25 cellular contexts compared by ENCODE assay signal in the genomic region with DNA sequence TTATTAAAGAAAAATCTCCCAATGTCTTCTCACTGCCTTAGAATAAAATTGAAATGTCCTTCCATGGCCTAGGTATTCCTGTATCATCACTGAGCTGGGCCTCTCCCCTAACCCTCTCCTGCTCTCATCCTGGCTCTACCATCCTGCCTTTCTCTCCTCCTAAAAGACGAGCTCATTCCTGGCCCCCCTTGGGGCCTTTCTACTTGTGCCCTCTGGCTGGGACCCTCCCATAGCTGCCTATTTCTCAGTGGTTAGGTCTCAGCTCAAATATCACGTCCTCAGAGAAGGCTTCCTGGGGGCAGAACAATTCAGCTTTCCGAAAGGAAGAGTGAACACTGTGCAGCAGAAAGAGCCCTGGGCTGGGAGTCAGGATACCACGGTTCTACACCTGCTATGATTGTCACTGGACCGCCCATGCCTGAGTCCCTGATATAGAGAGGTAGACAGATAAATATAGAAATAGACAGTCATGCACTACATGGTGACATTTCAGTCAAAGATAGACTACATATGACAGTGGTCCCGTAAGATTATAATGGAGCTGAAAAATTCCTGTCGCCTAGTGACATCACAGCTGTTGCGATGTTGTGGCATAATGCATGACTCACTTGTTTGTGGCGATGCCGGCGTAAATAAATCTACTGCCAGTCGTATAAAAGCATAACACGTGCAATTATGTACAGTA. TPM values are rescaled to one million over a fixed set of nuclear protein-coding genes. Genes with fewer than 3 reads are reported as not detected.
"Had no signal": no experiment of that assay in that cellular context is flagged by ENCODE, and none has a peak within 500 bp of the region (broad histone marks: within the 10 kb centered on the region; RNA-seq: fewer than 3 reads in every experiment).

No MANE protein-coding gene starts in this region.

- H3K4me3 ChIP-seq: body of pancreas, left lung, tibial nerve, uterus had no signal

- H3K36me3 ChIP-seq: uterus had no signal

- H3K27me3 ChIP-seq: body of pancreas, left lung, tibial nerve, uterus had no signal

- H3K27ac ChIP-seq: body of pancreas, left lung, tibial nerve, uterus had no signal

- H3K4me1 ChIP-seq: body of pancreas, left lung, tibial nerve, uterus had no signal

- FAIRE-seq: colon, endometrium, kidney, TTC549 had no signal

- H3K9me3 ChIP-seq: body of pancreas, left lung, tibial nerve, uterus had no signal

- DNase-seq: activated CD4-positive, alpha-beta memory T cell treated with anti-CD3 and anti-CD28 coated beads for 36 hours; activated CD4-positive, alpha-beta T cell treated with anti-CD3 and anti-CD28 coated beads for 36 hours; activated CD8-positive, alpha-beta memory T cell treated with anti-CD3 and anti-CD28 coated beads, Interleukin-2, amount 10 ng/mL, durations not matched to agents 7 days and 5 days; activated naive CD4-positive, alpha-beta T cell treated with Interleukin-2 at 50 U/mL for 16 hours; activated naive CD8-positive, alpha-beta T cell treated with anti-CD3 and anti-CD28 coated beads, Interleukin-2, amount 10 ng/mL, durations not matched to agents 7 days and 5 days; activated T-cell treated with anti-CD3 and anti-CD28 coated beads, Interleukin-2, amount 50 U/mL, for 1 hour; amygdala; body of pancreas; foreskin melanocyte; kidney; left lung; natural killer cell; occipital lobe; posterior cingulate gyrus; retina; stimulated activated CD4-positive, alpha-beta T cell treated with anti-CD3 and anti-CD28 coated beads, Interleukin-2, amount 100 ng/mL, for 24 hours; stimulated activated naive CD8-positive, alpha-beta T cell treated with anti-CD3 and anti-CD28 coated beads, Interleukin-15, Interleukin-2, amounts not matched to agents 100 U/mL and 50 U/mL, for 24 hours; uterus had no signal

- ATAC-seq: activated CD4-positive, alpha-beta T cell treated with anti-CD3 and anti-CD28 coated beads for 36 hours; activated CD8-positive, alpha-beta memory T cell treated with anti-CD3 and anti-CD28 coated beads, Interleukin-2, amount 10 ng/mL, durations not matched to agents 7 days and 5 days; body of pancreas; left lung; natural killer cell; stimulated activated naive CD8-positive, alpha-beta T cell treated with anti-CD3 and anti-CD28 coated beads, Interleukin-15, Interleukin-2, amounts not matched to agents 100 U/mL and 50 U/mL, for 24 hours; WTC11 had no signal

RNA-seq across cellular contexts. Expression of a gene that starts 39.9 kb away (rescaled TPM):
- total RNA-seq: activated CD4-positive, alpha-beta memory T cell treated with anti-CD3 and anti-CD28 coated beads for 36 hours; activated CD4-positive, alpha-beta T cell treated with anti-CD3 and anti-CD28 coated beads for 36 hours; activated CD8-positive, alpha-beta memory T cell treated with anti-CD3 and anti-CD28 coated beads, Interleukin-2, amount 10 ng/mL, durations not matched to agents 7 days and 5 days; activated naive CD8-positive, alpha-beta T cell treated with anti-CD3 and anti-CD28 coated beads, Interleukin-2, amount 10 ng/mL, durations not matched to agents 7 days and 5 days; activated T-helper 2 cell treated with anti-CD3 and anti-CD28 coated beads, Interferon-gamma antibody, Interleukin-2, Interleukin-4, amounts not matched to agents 10 μg/mL and 5 μg/mL and 100 μg/mL, durations not matched to agents 14 hours and 24 hours and 36 hours; natural killer cell had no signal

RNA-seq across cellular contexts. Expression of a gene that starts 45.8 kb away (rescaled TPM):
- total RNA-seq: activated CD4-positive, alpha-beta memory T cell treated with anti-CD3 and anti-CD28 coated beads for 36 hours; activated CD4-positive, alpha-beta T cell treated with anti-CD3 and anti-CD28 coated beads for 36 hours; activated CD8-positive, alpha-beta memory T cell treated with anti-CD3 and anti-CD28 coated beads, Interleukin-2, amount 10 ng/mL, durations not matched to agents 7 days and 5 days; activated naive CD8-positive, alpha-beta T cell treated with anti-CD3 and anti-CD28 coated beads, Interleukin-2, amount 10 ng/mL, durations not matched to agents 7 days and 5 days; activated T-helper 2 cell treated with anti-CD3 and anti-CD28 coated beads, Interferon-gamma antibody, Interleukin-2, Interleukin-4, amounts not matched to agents 10 μg/mL and 5 μg/mL and 100 μg/mL, durations not matched to agents 14 hours and 24 hours and 36 hours; body of pancreas; kidney; left lung; mucosa of gallbladder; natural killer cell; occipital lobe; tibial nerve; uterus; WTC11 had no signal

RNA-seq across cellular contexts. Expression of a gene that starts 56.3 kb away (rescaled TPM):
- total RNA-seq: activated T-helper 2 cell treated with anti-CD3 and anti-CD28 coated beads, Interferon-gamma antibody, Interleukin-2, Interleukin-4, amounts not matched to agents 10 μg/mL and 5 μg/mL and 100 μg/mL, durations not matched to agents 14 hours and 24 hours and 36 hours had no signal
